In the genomic region with DNA sequence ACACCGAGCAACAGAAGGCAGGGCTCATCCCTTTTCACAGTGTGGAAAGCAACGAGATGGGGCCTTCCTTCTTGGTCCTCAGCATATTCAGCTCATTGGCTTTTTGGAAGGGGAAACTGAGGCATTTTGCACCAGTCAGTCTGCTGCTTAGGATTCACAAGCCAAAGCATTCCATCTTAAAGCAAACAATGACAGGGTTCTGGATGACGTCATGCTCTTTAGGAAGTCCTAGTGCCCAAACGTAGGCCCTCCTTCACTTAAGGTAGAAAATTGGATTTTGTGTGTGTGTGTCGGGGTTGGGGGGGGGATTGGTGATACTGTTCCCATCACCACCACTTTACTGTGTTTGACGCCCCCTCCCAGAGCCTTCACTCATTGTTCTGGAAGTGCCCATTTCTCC, we compare ENCODE assay signal across 26 cellular contexts.
"Had no signal": no experiment of that assay in that cellular context is flagged by ENCODE, and none has a peak within 500 bp of the region (broad histone marks: within the 10 kb centered on the region; RNA-seq: fewer than 3 reads in every experiment).

No MANE protein-coding gene starts in this region.

- H3K36me3 ChIP-seq: adrenal gland, cardiac muscle cell had no signal

- ATAC-seq: activated CD8-positive, alpha-beta T cell treated with anti-CD3 and anti-CD28 coated beads for 36 hours; activated naive CD8-positive, alpha-beta T cell treated with anti-CD3 and anti-CD28 coated beads, Interleukin-2, amount 50 U/mL, for 24 hours; activated T-cell treated with anti-CD3 and anti-CD28 coated beads, Interleukin-2, amount 50 U/mL, for 4 hours; body of pancreas; esophagus mucosa had no signal

- H3K4me1 ChIP-seq: adrenal gland, body of pancreas had no signal

- H3K27me3 ChIP-seq: adrenal gland, body of pancreas, cardiac muscle cell, dorsolateral prefrontal cortex had no signal

- H3K27ac ChIP-seq: adrenal gland, body of pancreas, cardiac muscle cell, coronary artery, dorsolateral prefrontal cortex had no signal

- DNase-seq: activated CD4-positive, alpha-beta T cell treated with anti-CD3 and anti-CD28 coated beads for 1 hour; activated CD4-positive, alpha-beta T cell treated with anti-CD3 and anti-CD28 coated beads for 48 hours; activated CD4-positive, alpha-beta T cell treated with anti-CD3 and anti-CD28 coated beads, Interleukin-2, amount 50 U/mL, for 1 hour; activated CD4-positive, alpha-beta T cell treated with anti-CD3 and anti-CD28 coated beads, Interleukin-2, amount 50 U/mL, for 48 hours; activated CD4-positive, CD25-positive, alpha-beta regulatory T cell; activated CD8-positive, alpha-beta memory T cell treated with anti-CD3 and anti-CD28 coated beads for 24 hours; activated CD8-positive, alpha-beta T cell treated with anti-CD3 and anti-CD28 coated beads for 36 hours; activated effector memory CD4-positive, alpha-beta T cell treated with anti-CD3 and anti-CD28 coated beads, Interleukin-2, amount 50 U/mL, for 16 hours; activated naive CD4-positive, alpha-beta T cell treated with anti-CD3 and anti-CD28 coated beads for 36 hours; activated naive CD8-positive, alpha-beta T cell treated with anti-CD3 and anti-CD28 coated beads for 36 hours; activated naive CD8-positive, alpha-beta T cell treated with anti-CD3 and anti-CD28 coated beads, Interleukin-2, amount 50 U/mL, for 24 hours; activated T-cell treated with anti-CD3 and anti-CD28 coated beads, Interleukin-2, amount 50 U/mL, for 4 hours; adrenal gland; aorta; body of pancreas; central memory CD4-positive, alpha-beta T cell; cerebellar nuclear complex; dorsolateral prefrontal cortex; effector memory CD4-positive, alpha-beta T cell; foreskin fibroblast; head of caudate nucleus; T-helper 2 cell had no signal

- H3K9me3 ChIP-seq: adrenal gland, body of pancreas had no signal

- H3K4me3 ChIP-seq: adrenal gland, body of pancreas, cardiac muscle cell, coronary artery, dorsolateral prefrontal cortex had no signal

- FAIRE-seq: frontal cortex had no signal
